Comparison of ENCODE assay signal across 1 cellular context in the genomic region with DNA sequence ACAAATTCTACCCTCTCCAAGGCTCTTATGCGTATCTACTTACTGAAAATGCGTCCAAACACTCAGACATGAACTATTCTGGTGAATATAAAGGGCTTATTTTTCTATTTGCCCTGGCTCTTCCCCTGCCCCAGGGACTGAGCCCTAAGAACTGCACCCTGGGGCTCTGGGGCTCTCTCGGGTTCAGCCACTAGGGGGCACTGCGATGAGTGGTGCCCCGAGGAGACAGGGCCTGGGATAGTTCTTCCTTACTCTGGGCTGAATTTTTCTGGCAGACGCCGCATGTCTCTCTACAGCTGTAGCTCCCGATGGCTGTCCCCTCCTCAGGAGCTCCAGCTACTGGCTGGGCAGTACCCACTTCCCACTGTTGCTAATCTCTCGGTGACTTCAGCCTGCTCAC.
TF ChIP-seq lines count a peak whose summit lies in the region.

No MANE protein-coding gene starts in this region.

TF ChIP-seq in endothelial cell of umbilical vein, 7 proteins besides CTCF, POLR2A, EP300 and RAD21:
- TF ChIP-seq MAX (IDR thresholded peaks at IDR 0.05; ENCODE audit: insufficient read depth, insufficient read length): no peak
- TF ChIP-seq JUN (IDR thresholded peaks at IDR 0.05; ENCODE audit: borderline replicate concordance, insufficient read depth, insufficient read length, low read depth): no peak
- TF ChIP-seq POLR2AphosphoS5 (IDR thresholded peaks at IDR 0.05; ENCODE audit: insufficient read depth, low read depth, low read length): no peak
- TF ChIP-seq FOS (IDR thresholded peaks at IDR 0.05; ENCODE audit: borderline replicate concordance, insufficient read depth, low read length): no peak
- no peak for TF ChIP-seq GATA2 (IDR thresholded peaks at IDR 0.05; ENCODE audit: insufficient read depth, insufficient read length, low read depth, low read length)
- no peak for TF ChIP-seq EZH2 (IDR thresholded peaks at IDR 0.05; ENCODE audit: borderline replicate concordance, low read depth, low read length, severe bottlenecking)
- no peak for TF ChIP-seq MYC (IDR thresholded peaks at IDR 0.05; ENCODE audit: low read depth, low read length)
